ENCODE assay signal across 8 cellular contexts in the genomic region with DNA sequence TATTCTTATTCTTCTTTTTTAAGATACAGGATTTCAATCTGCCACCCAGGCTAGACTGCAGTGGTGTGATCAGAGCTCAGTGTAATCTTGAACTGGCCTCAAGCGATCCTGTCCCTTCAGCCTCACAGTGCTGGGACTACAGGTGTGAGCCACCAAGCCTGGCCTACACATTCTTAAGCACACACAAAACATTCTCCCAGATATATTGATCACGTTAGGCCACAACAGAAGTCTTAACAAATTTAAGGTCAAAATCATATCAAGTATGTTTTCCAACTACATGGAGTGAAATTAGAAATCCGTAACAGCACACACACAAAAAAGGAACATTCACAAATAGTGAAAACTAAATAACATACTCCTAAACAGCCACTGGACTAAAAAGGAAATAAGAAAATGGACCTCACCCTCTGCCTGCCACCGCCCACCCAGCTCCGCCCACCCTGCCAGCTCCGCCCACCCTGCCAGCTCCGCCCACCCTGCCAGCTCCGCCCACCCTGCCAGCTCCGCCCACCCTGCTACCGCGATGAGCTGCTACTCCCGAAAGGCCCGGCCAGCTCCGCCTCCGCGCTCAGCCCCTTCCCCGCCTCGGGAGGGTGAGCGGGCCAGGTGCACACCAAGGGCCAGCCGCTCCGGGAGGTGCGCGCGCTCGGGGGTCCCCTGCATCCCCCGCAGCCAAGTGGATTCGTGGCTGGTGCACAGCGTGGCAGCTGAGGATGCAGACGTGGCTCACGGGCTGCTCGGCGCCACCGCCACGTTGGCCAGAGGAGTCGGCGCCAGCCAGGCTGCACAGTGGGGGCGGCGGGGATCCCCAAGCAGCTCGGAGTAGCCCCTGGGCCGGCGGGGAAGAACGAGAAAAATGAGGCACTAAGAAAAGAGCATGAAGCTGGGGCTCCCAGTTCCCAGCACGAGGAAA. TPM values are rescaled to one million over a fixed set of nuclear protein-coding genes. Genes with fewer than 3 reads are reported as not detected.
DNase-seq lines count a peak whose midpoint lies in the region; ATAC-seq and TF ChIP-seq lines count a peak whose summit lies in the region.

No MANE protein-coding gene starts in this region.

- H3K9me3 ChIP-seq in breast epithelium (peaks cover 4 to 6% of the 10 kb centered on the region in 2 donors), spleen (peaks cover 4 to 40% (median 30%) of the 10 kb centered on the region in 8 donors)

- H3K4me3 ChIP-seq in WI38 (ENCODE audit: low read depth, low read length) (peak overlapping the region; percentile 66), breast epithelium (peak overlapping the region; percentile 43 to 71 (median 66)), spleen (peak overlapping the region; percentile 50 to 82 (median 65))

- peak; percentile 85 for ATAC-seq in GM21723 (IDR thresholded peaks at IDR 0.05; ENCODE audit: unreplicated experiment)

- DNase-seq in EL (peak; percentile 54), LoVo (ENCODE audit: low spot score) (peak; percentile 73), breast epithelium (ENCODE audit: low spot score in 2 of 2) (peak; percentile 61 to 70), iPS-NIHi7 (ENCODE audit: extremely low spot score) (peak; percentile 90), spleen (peak; percentile 97), NCI-H510A (lab: John Stamatoyannopoulos, UW) (no peak)

- TF ChIP-seq CTCF in WI38 (IDR thresholded peaks at IDR 0.05; ENCODE audit: low read depth, low read length) = no peak
- TF ChIP-seq CTCF in breast epithelium (IDR thresholded peaks at IDR 0.05) = no peak
- TF ChIP-seq CTCF in spleen (IDR thresholded peaks at IDR 0.05 in 8 of 11, conservative IDR thresholded peaks at IDR 0.05 in 3 of 11) = no peak

- intact Hi-C loops in breast epithelium (cut with DNase I; ENCODE audit: low total_unique reads) = no loop called here
- intact Hi-C loops in spleen (cut with DNase I; ENCODE audit: low total_unique reads) = no loop called here

- no peaks in the 10 kb centered on the region for H3K27me3 ChIP-seq in breast epithelium
- H3K27me3 ChIP-seq in spleen (replicated peaks in 1 of 7) = no peaks in the 10 kb centered on the region

- H3K4me1 ChIP-seq in breast epithelium (no peaks in the 10 kb centered on the region), spleen (peaks cover 2 to 42% (median 23%) of the 10 kb centered on the region in 6 donors)

- no peaks in the 10 kb centered on the region for H3K36me3 ChIP-seq in breast epithelium
- H3K36me3 ChIP-seq in spleen = no peaks in the 10 kb centered on the region

- TF ChIP-seq POLR2A in breast epithelium (IDR thresholded peaks at IDR 0.05) (no peak), spleen (IDR thresholded peaks at IDR 0.05) (no peak)

- H3K27ac ChIP-seq in breast epithelium (peak overlapping the region; percentile 6 to 15), spleen (peak overlapping the region in 7 of 8 donors; percentile 58 to 80 (median 71))

- 6 to 11% (median 7%) methylated on average over 26 to 43 of the region's 43 CpGs for WGBS in spleen, 5 donors

RNA-seq across cellular contexts. Expression of a gene that starts 41.2 kb away (rescaled TPM):
- 1 to 10 TPM; 3.6 to 7.6 (median 5.9) TPM for total RNA-seq in breast epithelium
- 10 to 100 TPM in 1 of 7 donors, 1 to 10 TPM in 6; 7.7 to 10.3 (median 8.9) TPM for total RNA-seq in spleen
- polyA plus RNA-seq in spleen = 1 to 10 TPM; 7.2 to 7.6 (median 7.3) TPM

RNA-seq across cellular contexts. Expression of a gene that starts 41.6 kb away (rescaled TPM):
- total RNA-seq in breast epithelium (under 1 TPM in 2 of 3 donors, not detected in 1; 0.48 to 0.59 TPM), spleen (1 to 10 TPM in 2 of 7 donors, under 1 TPM in 4, not detected in 1; 0.13 to 2.4 (median 0.37) TPM)
- under 1 TPM; 0.03 to 0.26 (median 0.07) TPM for polyA plus RNA-seq in spleen
